9 cellular contexts compared by ENCODE assay signal in the genomic region with DNA sequence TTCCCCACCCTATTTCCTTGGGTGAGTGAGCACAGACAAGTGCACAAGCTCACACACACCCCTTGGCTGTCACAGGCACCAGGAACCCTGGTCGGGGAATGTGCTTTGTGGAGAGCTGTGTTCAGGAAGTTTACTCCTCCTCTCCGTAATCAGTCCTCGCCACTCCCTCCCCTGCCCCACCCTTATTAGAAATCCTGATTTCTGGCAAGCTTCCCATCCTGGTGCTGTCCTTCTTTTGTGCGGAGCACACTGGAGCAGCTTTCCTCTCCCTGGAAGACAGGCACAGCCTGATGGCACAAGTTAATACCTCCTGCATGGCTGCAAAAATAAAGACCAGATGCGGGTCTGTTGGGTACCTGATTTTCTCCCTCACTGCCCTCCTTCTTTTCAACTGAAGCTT. TPM values are rescaled to one million over a fixed set of nuclear protein-coding genes. Genes with fewer than 3 reads are reported as not detected.
DNase-seq lines count a peak whose midpoint lies in the region; TF ChIP-seq lines count a peak whose summit lies in the region.
"Had no signal": no experiment of that assay in that cellular context is flagged by ENCODE, and none has a peak within 500 bp of the region (broad histone marks: within the 10 kb centered on the region; RNA-seq: fewer than 3 reads in every experiment).

No MANE protein-coding gene starts in this region.

- TF ChIP-seq CTCF in epithelial cell of esophagus (IDR thresholded peaks at IDR 0.05; ENCODE audit: insufficient read depth, low read depth, low read length, missing control alignments) (no peak), osteocyte (IDR thresholded peaks at IDR 0.05) (no peak), smooth muscle cell (IDR thresholded peaks at IDR 0.05; ENCODE audit: borderline replicate concordance, insufficient read depth, poor library complexity, severe bottlenecking) (no peak)

- peaks cover 7% of the 10 kb centered on the region for H3K79me2 ChIP-seq in smooth muscle cell (ENCODE audit: low read depth)

- H3K4me2 ChIP-seq in smooth muscle cell = no peak overlapping the region

- H3F3A ChIP-seq in smooth muscle cell (ENCODE audit: low read depth) = no peaks in the 10 kb centered on the region

- peaks cover 16% of the 10 kb centered on the region for H3K9me3 Mint-ChIP-seq in osteocyte (ENCODE audit: unreplicated experiment)
- H3K9me3 Mint-ChIP-seq in activated CD4-positive, alpha-beta memory T cell treated with anti-CD3 and anti-CD28 coated beads for 36 hours = peaks cover 28% of the 10 kb centered on the region

- H3K27ac ChIP-seq in HUES48 (ENCODE audit: low read depth, low read length) (peak overlapping the region; percentile 42), smooth muscle cell (ENCODE audit: low read depth) (no peak overlapping the region)
- H3K27ac ChIP-seq: suprapubic skin had no signal

- H3K4me3 ChIP-seq in HUES48 (ENCODE audit: low read depth, low read length) = no peak overlapping the region
- H3K4me3 ChIP-seq in epithelial cell of esophagus (ENCODE audit: low read length) = no peak overlapping the region
- H3K4me3 ChIP-seq in smooth muscle cell = no peak overlapping the region
- H3K4me3 ChIP-seq: suprapubic skin had no signal

- POLR2A ChIA-PET in activated CD4-positive, alpha-beta memory T cell treated with anti-CD3 and anti-CD28 coated beads for 36 hours (lab: Charles Lee) = no interaction called here

- H3K27me3 ChIP-seq in HUES48 (ENCODE audit: control insufficient read depth, insufficient read depth, low read length) = no peaks in the 10 kb centered on the region
- H3K27me3 ChIP-seq in smooth muscle cell (ENCODE audit: low read depth) = no peaks in the 10 kb centered on the region
- H3K27me3 ChIP-seq: suprapubic skin had no signal

- peaks cover 7% of the 10 kb centered on the region for H3K4me1 ChIP-seq in HUES48 (ENCODE audit: control insufficient read depth, insufficient read depth, low read length)
- H3K4me1 ChIP-seq in smooth muscle cell (ENCODE audit: low read depth) = peaks cover 31% of the 10 kb centered on the region
- H3K4me1 ChIP-seq: suprapubic skin had no signal

- peaks cover 27% of the 10 kb centered on the region for H3K9me3 ChIP-seq in HUES48 (ENCODE audit: control insufficient read depth, insufficient read depth, low read length)
- H3K9me3 ChIP-seq in smooth muscle cell (replicated peaks; ENCODE audit: low read depth) = no peaks in the 10 kb centered on the region
- H3K9me3 ChIP-seq: suprapubic skin had no signal

- 64% methylated on average over 5 of the region's 5 CpGs for WGBS in smooth muscle cell (ENCODE audit: low lambda C conversion rate)

- no peak overlapping the region for H2AFZ ChIP-seq in smooth muscle cell (ENCODE audit: low read depth)

- peaks cover 87% of the 10 kb centered on the region for H4K20me1 ChIP-seq in smooth muscle cell (ENCODE audit: low read depth)

- H3K4me3 Mint-ChIP-seq in osteocyte (ENCODE audit: unreplicated experiment) = no peak overlapping the region
- H3K4me3 Mint-ChIP-seq in activated CD4-positive, alpha-beta memory T cell treated with anti-CD3 and anti-CD28 coated beads for 36 hours = no peak overlapping the region

- H3K36me3 Mint-ChIP-seq in osteocyte (ENCODE audit: unreplicated experiment) = peaks cover 23% of the 10 kb centered on the region
- peaks cover 66% of the 10 kb centered on the region for H3K36me3 Mint-ChIP-seq in activated CD4-positive, alpha-beta memory T cell treated with anti-CD3 and anti-CD28 coated beads for 36 hours

- no peak overlapping the region for H3K9ac ChIP-seq in HUES48 (ENCODE audit: low read depth, low read length)
- no peak overlapping the region for H3K9ac ChIP-seq in smooth muscle cell (ENCODE audit: low read depth)

- DNase-seq in NCI-H69 (lab: John Stamatoyannopoulos, UW) = peak; percentile 96
- DNase-seq in epithelial cell of esophagus (ENCODE audit: low read depth) = peak; percentile 77
- no peak for DNase-seq in osteocyte (ENCODE audit: extremely low spot score, unreplicated experiment)
- no peak for DNase-seq in activated CD4-positive, alpha-beta memory T cell treated with anti-CD3 and anti-CD28 coated beads for 36 hours
- DNase-seq in smooth muscle cell (lab: John Stamatoyannopoulos, UW; ENCODE audit: unreplicated experiment) = no peak
- no peak for DNase-seq in NK-92 (lab: John Stamatoyannopoulos, UW; ENCODE audit: unreplicated experiment)
- DNase-seq: activated naive CD4-positive, alpha-beta T cell treated with Interleukin-2 at 50 U/mL for 16 hours had no signal

- intact Hi-C loops in activated CD4-positive, alpha-beta memory T cell treated with anti-CD3 and anti-CD28 coated beads for 36 hours (cut with micrococcal nuclease) = no loop called here

- CTCF ChIA-PET in activated CD4-positive, alpha-beta memory T cell treated with anti-CD3 and anti-CD28 coated beads for 36 hours (lab: Charles Lee) = no interaction called here

- H3K27me3 Mint-ChIP-seq in osteocyte (ENCODE audit: unreplicated experiment) = no peaks in the 10 kb centered on the region
- H3K27me3 Mint-ChIP-seq in activated CD4-positive, alpha-beta memory T cell treated with anti-CD3 and anti-CD28 coated beads for 36 hours = no peaks in the 10 kb centered on the region

- H3K36me3 ChIP-seq in HUES48 (ENCODE audit: control insufficient read depth, insufficient read depth, low read length) = peaks cover 24% of the 10 kb centered on the region
- H3K36me3 ChIP-seq in smooth muscle cell (ENCODE audit: low read depth) = no peaks in the 10 kb centered on the region
- H3K36me3 ChIP-seq: suprapubic skin had no signal

- H3K27ac Mint-ChIP-seq in osteocyte (ENCODE audit: unreplicated experiment) = peak overlapping the region; percentile 60
- no peak overlapping the region for H3K27ac Mint-ChIP-seq in activated CD4-positive, alpha-beta memory T cell treated with anti-CD3 and anti-CD28 coated beads for 36 hours

- H3K4me1 Mint-ChIP-seq in osteocyte (ENCODE audit: unreplicated experiment) = peaks cover 26% of the 10 kb centered on the region
- H3K4me1 Mint-ChIP-seq in activated CD4-positive, alpha-beta memory T cell treated with anti-CD3 and anti-CD28 coated beads for 36 hours (ENCODE audit: low read depth) = no peaks in the 10 kb centered on the region

RNA-seq across cellular contexts. Expression of a gene that starts 55.2 kb away (rescaled TPM):
- total RNA-seq in osteocyte (0.29 and 0.70 TPM in 2 replicates), smooth muscle cell (not detected in 2 replicates)
- total RNA-seq in activated CD4-positive, alpha-beta memory T cell treated with anti-CD3 and anti-CD28 coated beads for 36 hours = under 1 TPM; 0.68 to 0.74 TPM
- polyA plus RNA-seq in smooth muscle cell = 0.25 TPM in 1 of 2 replicates, not detected in the other

Comparison
In these comparisons a context has a peak if more than half of its experiments do, and no peak if none do; other contexts are left out.
1. DNase-seq: peak in NCI-H69 (single experiment) and epithelial cell of esophagus (single experiment); none in osteocyte (single experiment), activated CD4-positive, alpha-beta memory T cell treated with anti-CD3 and anti-CD28 coated beads for 36 hours (single experiment), smooth muscle cell (single experiment) and NK-92 (single experiment).